Comparison of ENCODE assay signal across 18 cellular contexts in genomic region chr5:16260000-16260399, GRCh38.
DNase-seq lines count a peak whose midpoint lies in the region; ATAC-seq, FAIRE-seq and TF ChIP-seq lines count a peak whose summit lies in the region.
"Had no signal": no experiment of that assay in that cellular context is flagged by ENCODE, and none has a peak within 500 bp of the region (broad histone marks: within the 10 kb centered on the region; RNA-seq: fewer than 3 reads in every experiment).

No MANE protein-coding gene starts in this region.

- peaks cover 2 to 4% of the 10 kb centered on the region in 2 experiments; a peak in 2 of 4 replicates for H3K4me1 Mint-ChIP-seq in H9
- H3K4me1 Mint-ChIP-seq: CD4-positive, alpha-beta memory T cell had no signal

- H2BK120ac ChIP-seq in H9 (ENCODE audit: low read depth, low read length, poor library complexity, severe bottlenecking) = no peak overlapping the region

- peaks cover 0 to 4% (median 0%) of the 10 kb centered on the region in 3 experiments; a peak in 1 of 7 replicates for H3K36me3 Mint-ChIP-seq in H9 (ENCODE audit: insufficient read depth in 1 of 3, low read depth in 3 of 3)
- H3K36me3 Mint-ChIP-seq: CD4-positive, alpha-beta memory T cell had no signal

- WGBS in H9 (ENCODE audit: extremely low coverage, insufficient read length, low lambda C conversion rate) = no CpG with 5 or more reads among the region's 2 CpGs

- H2BK20ac ChIP-seq in H9 (ENCODE audit: low read depth, low read length, poor library complexity, severe bottlenecking) = no peak overlapping the region

- no peaks in the 10 kb centered on the region for H3K79me2 ChIP-seq in H9 (ENCODE audit: insufficient read depth, low read length)

- no peak overlapping the region for H3K14ac ChIP-seq in H9 (ENCODE audit: insufficient read depth, low read length)

- TF ChIP-seq CTCF in H9 (conservative IDR thresholded peaks at IDR 0.05) = no peak

- no peak overlapping the region for H3T11ph ChIP-seq in H9 (ENCODE audit: low read length)

- no peak overlapping the region for H4K5ac ChIP-seq in H9 (ENCODE audit: insufficient read length, low read depth, low read length)

- peak; percentile 45 for FAIRE-seq in H54 (lab: Jason Lieb, UNC)
- FAIRE-seq: GM12892, GM19239, H1 had no signal

- no peaks in the 10 kb centered on the region for H3K79me1 ChIP-seq in H9 (ENCODE audit: insufficient read depth, low read depth, low read length, poor library complexity, severe bottlenecking)

- no peaks in the 10 kb centered on the region for H3K9me3 ChIP-seq in H9 (ENCODE audit: control insufficient read depth, low read depth, low read length)

- TF ChIP-seq POLR2A in H54 (IDR thresholded peaks at IDR 0.05; ENCODE audit: low read depth, low read length) = no peak

- H3K9ac ChIP-seq in H9 (ENCODE audit: extremely low read depth, insufficient read length, low read length) = no peak overlapping the region
- H3K9ac ChIP-seq: GM23248 had no signal

- H2BK15ac ChIP-seq in H9 (ENCODE audit: low read depth, low read length) = no peak overlapping the region

- no peak overlapping the region for H3K23ac ChIP-seq in H9 (ENCODE audit: insufficient read length, low read depth, low read length)

- no peak overlapping the region for H3K27ac ChIP-seq in H9 (ENCODE audit: insufficient read length, low read depth, low read length)
- H3K27ac ChIP-seq: GM23248 had no signal

- H4K8ac ChIP-seq in H9 (replicated peaks; ENCODE audit: insufficient read length, low read depth, low read length) = no peak overlapping the region

- H4K20me1 ChIP-seq in H9 (ENCODE audit: control insufficient read depth, insufficient read depth, insufficient read length) = no peaks in the 10 kb centered on the region

- no peak overlapping the region for H3K56ac ChIP-seq in H9 (ENCODE audit: insufficient read length, low read depth, low read length)

- H4K91ac ChIP-seq in H9 (ENCODE audit: insufficient read length, low read depth, low read length) = no peak overlapping the region

- H2AFZ ChIP-seq in H9 (ENCODE audit: low read length) = no peak overlapping the region
- H2AFZ ChIP-seq: GM23248 had no signal

- H3K4me1 ChIP-seq in H9 (ENCODE audit: insufficient read depth, low read length) = no peaks in the 10 kb centered on the region; the same call in 1 of the 2 replicates

- no peaks in the 10 kb centered on the region for H3K23me2 ChIP-seq in H9 (ENCODE audit: insufficient read length, low read depth, low read length, poor library complexity, severe bottlenecking)

- H2AK5ac ChIP-seq in H9 (ENCODE audit: insufficient read length, low read length) = no peak overlapping the region

- no peak for ATAC-seq in GM19023 (IDR thresholded peaks at IDR 0.05; ENCODE audit: unreplicated experiment)

- DNase-seq in H54 (ENCODE audit: insufficient read length, low spot score) (no peak), MV-4-11 (lab: John Stamatoyannopoulos, UW) (peak; percentile 2), OCI-M1 (lab: John Stamatoyannopoulos, UW) (peak; percentile 53), H9 (no peak), HuH-7.5 (ENCODE audit: low spot score) (no peak)
- DNase-seq: C1 segment of cervical spinal cord; Calu3; CD4-positive, alpha-beta memory T cell; COR-L47; DMS53; DMS79 treated with DMSO at 0.1 percent for 48 hours; GF-D8; GM23248; HCEC 1CT had no signal

- H3K27me3 Mint-ChIP-seq in H9 (ENCODE audit: low read depth) = no peaks in the 10 kb centered on the region; the same call in 1 of the 2 replicates
- H3K27me3 Mint-ChIP-seq: CD4-positive, alpha-beta memory T cell had no signal

- H3K9me3 Mint-ChIP-seq in H9 = no peaks in the 10 kb centered on the region

- H2BK12ac ChIP-seq in H9 (ENCODE audit: insufficient read length, low read depth, low read length) = no peak overlapping the region

- no peak overlapping the region for H3K4me2 ChIP-seq in H9 (ENCODE audit: insufficient read depth, insufficient read length, low read length)

- no peak overlapping the region for H3K4ac ChIP-seq in H9 (ENCODE audit: low read depth, low read length)

- no peak overlapping the region for H3K18ac ChIP-seq in H9 (ENCODE audit: insufficient read length, low read depth, low read length)

- H3K4me3 Mint-ChIP-seq in H9 = no peak overlapping the region
- H3K4me3 Mint-ChIP-seq: CD4-positive, alpha-beta memory T cell had no signal

- no peak overlapping the region for H2BK5ac ChIP-seq in H9 (ENCODE audit: insufficient read length, low read length)

- no peak overlapping the region for H3K27ac Mint-ChIP-seq in H9
- H3K27ac Mint-ChIP-seq: CD4-positive, alpha-beta memory T cell had no signal

- H3K27me3 ChIP-seq in H9 (ENCODE audit: insufficient read depth, low read length) = no peaks in the 10 kb centered on the region

Comparison
In these comparisons a context has a peak if more than half of its experiments do, and no peak if none do; other contexts are left out.
1. DNase-seq: peak in MV-4-11 (single experiment) and OCI-M1 (single experiment); none in H54 (single experiment), H9 (single experiment) and HuH-7.5 (single experiment).